21 cellular contexts compared by ENCODE assay signal in genomic region chr2:240124651-240125030, GRCh38. TPM values are rescaled to one million over a fixed set of nuclear protein-coding genes. Genes with fewer than 3 reads are reported as not detected.
DNase-seq lines count a peak whose midpoint lies in the region; ATAC-seq and TF ChIP-seq lines count a peak whose summit lies in the region.
"Had no signal": no experiment of that assay in that cellular context is flagged by ENCODE, and none has a peak within 500 bp of the region (broad histone marks: within the 10 kb centered on the region; RNA-seq: fewer than 3 reads in every experiment).

No MANE protein-coding gene starts in this region.

- TF ChIP-seq CTCF in Peyer's patch (IDR thresholded peaks at IDR 0.05) (no peak), stomach (IDR thresholded peaks at IDR 0.05) (no peak)

- H3K27me3 ChIP-seq in Peyer's patch (no peaks in the 10 kb centered on the region), stomach (no peaks in the 10 kb centered on the region)
- H3K27me3 ChIP-seq: BLaER1 treated with 17β-estradiol and CSF1 and Interleukin-3, amounts not matched to agents 10 nM and 100 nM had no signal

- no peak for TF ChIP-seq EP300 in stomach (IDR thresholded peaks at IDR 0.05)

- H3K4me3 Mint-ChIP-seq in activated naive CD8-positive, alpha-beta T cell treated with anti-CD3 and anti-CD28 coated beads, Interleukin-2, amount 10 ng/mL, durations not matched to agents 7 days and 5 days, result no peak overlapping the region
- H3K4me3 Mint-ChIP-seq in activated naive CD8-positive, alpha-beta T cell treated with anti-CD3 and anti-CD28 coated beads for 36 hours, result no peak overlapping the region
- H3K4me3 Mint-ChIP-seq: CD8-positive, alpha-beta T cell; HFFc6 had no signal

- no peak overlapping the region for H3K27ac Mint-ChIP-seq in activated naive CD8-positive, alpha-beta T cell treated with anti-CD3 and anti-CD28 coated beads, Interleukin-2, amount 10 ng/mL, durations not matched to agents 7 days and 5 days
- H3K27ac Mint-ChIP-seq in activated naive CD8-positive, alpha-beta T cell treated with anti-CD3 and anti-CD28 coated beads for 36 hours, result no peak overlapping the region
- H3K27ac Mint-ChIP-seq: CD8-positive, alpha-beta T cell; HFFc6 had no signal

- H3K36me3 ChIP-seq in Peyer's patch (peaks cover 0 to 23% (median 0%) of the 10 kb centered on the region in 3 donors), stomach (peaks cover 21 to 41% (median 40%) of the 10 kb centered on the region in 4 donors)

- peaks cover 1% of the 10 kb centered on the region for H3K4me1 Mint-ChIP-seq in activated naive CD8-positive, alpha-beta T cell treated with anti-CD3 and anti-CD28 coated beads, Interleukin-2, amount 10 ng/mL, durations not matched to agents 7 days and 5 days
- peaks cover 7% of the 10 kb centered on the region for H3K4me1 Mint-ChIP-seq in activated naive CD8-positive, alpha-beta T cell treated with anti-CD3 and anti-CD28 coated beads for 36 hours

- H3K4me1 ChIP-seq in Peyer's patch (no peaks in the 10 kb centered on the region), stomach (no peaks in the 10 kb centered on the region)
- H3K4me1 ChIP-seq: BLaER1 treated with 17β-estradiol and CSF1 and Interleukin-3, amounts not matched to agents 10 nM and 100 nM had no signal

- no peak for TF ChIP-seq POLR2A in Peyer's patch (IDR thresholded peaks at IDR 0.05)
- no peak for TF ChIP-seq POLR2A in stomach (IDR thresholded peaks at IDR 0.05)

- POLR2A ChIA-PET in activated naive CD8-positive, alpha-beta T cell treated with anti-CD3 and anti-CD28 coated beads, Interleukin-2, amount 10 ng/mL, durations not matched to agents 7 days and 5 days (lab: Charles Lee), result no interaction called here

- H3K27ac ChIP-seq in Peyer's patch, result no peak overlapping the region
- no peak overlapping the region for H3K27ac ChIP-seq in stomach
- no peak overlapping the region for H3K27ac ChIP-seq in substantia nigra (ENCODE audit: low read depth, low read length, poor library complexity, severe bottlenecking)
- H3K27ac ChIP-seq: BLaER1 treated with 17β-estradiol and CSF1 and Interleukin-3, amounts not matched to agents 10 nM and 100 nM had no signal

- DNase-seq in activated naive CD8-positive, alpha-beta T cell treated with anti-CD3 and anti-CD28 coated beads, Interleukin-2, amount 10 ng/mL, durations not matched to agents 7 days and 5 days, result peak; percentile 22
- no peak for DNase-seq in activated naive CD8-positive, alpha-beta T cell treated with anti-CD3 and anti-CD28 coated beads for 36 hours
- DNase-seq in Peyer's patch, result peak in 2 of 3 donors; percentile 4 to 18
- peak; percentile 29 for DNase-seq in left lobe of liver (ENCODE audit: low spot score)
- peak; percentile 23 for DNase-seq in stomach
- DNase-seq in substantia nigra (lab: John Stamatoyannopoulos, UW), result no peak
- DNase-seq: Calu3, HFFc6, KBM-7, NCI-H1105 treated with DMSO at 0.1 percent for 48 hours, NCI-H1694, NCI-H2081 treated with DMSO at 0.1 percent for 48 hours, NCI-H446 treated with DMSO at 0.1 percent for 48 hours, NCI-H748 treated with DMSO at 0.1 percent for 48 hours, SHP77 treated with DMSO at 0.1 percent for 48 hours had no signal

- H3K4me3 ChIP-seq in Peyer's patch (no peak overlapping the region), stomach (no peak overlapping the region)
- H3K4me3 ChIP-seq: BLaER1 treated with 17β-estradiol and CSF1 and Interleukin-3, amounts not matched to agents 10 nM and 100 nM; GM12878 had no signal

- peaks cover 10% of the 10 kb centered on the region for H3K27me3 Mint-ChIP-seq in activated naive CD8-positive, alpha-beta T cell treated with anti-CD3 and anti-CD28 coated beads, Interleukin-2, amount 10 ng/mL, durations not matched to agents 7 days and 5 days
- peaks cover 4% of the 10 kb centered on the region for H3K27me3 Mint-ChIP-seq in activated naive CD8-positive, alpha-beta T cell treated with anti-CD3 and anti-CD28 coated beads for 36 hours

- H3K36me3 Mint-ChIP-seq in activated naive CD8-positive, alpha-beta T cell treated with anti-CD3 and anti-CD28 coated beads, Interleukin-2, amount 10 ng/mL, durations not matched to agents 7 days and 5 days, result peaks cover 1% of the 10 kb centered on the region
- H3K36me3 Mint-ChIP-seq in activated naive CD8-positive, alpha-beta T cell treated with anti-CD3 and anti-CD28 coated beads for 36 hours, result peaks cover 19% of the 10 kb centered on the region

- no peaks in the 10 kb centered on the region for H3K9me3 Mint-ChIP-seq in activated naive CD8-positive, alpha-beta T cell treated with anti-CD3 and anti-CD28 coated beads, Interleukin-2, amount 10 ng/mL, durations not matched to agents 7 days and 5 days
- no peaks in the 10 kb centered on the region for H3K9me3 Mint-ChIP-seq in activated naive CD8-positive, alpha-beta T cell treated with anti-CD3 and anti-CD28 coated beads for 36 hours
- H3K9me3 Mint-ChIP-seq: CD8-positive, alpha-beta T cell; HFFc6 had no signal

- 85 to 97% (median 91%) methylated on average over 4 to 8 of the region's 8 CpGs for WGBS in stomach, 5 donors

- H3K9me3 ChIP-seq in Peyer's patch (no peaks in the 10 kb centered on the region), stomach (no peaks in the 10 kb centered on the region)
- H3K9me3 ChIP-seq: BLaER1 treated with 17β-estradiol and CSF1 and Interleukin-3, amounts not matched to agents 10 nM and 100 nM had no signal

- ATAC-seq in activated naive CD8-positive, alpha-beta T cell treated with anti-CD3 and anti-CD28 coated beads, Interleukin-2, amount 10 ng/mL, durations not matched to agents 7 days and 5 days (ENCODE audit: low read depth), result no peak
- ATAC-seq in left lobe of liver (no peak), GM18907 (IDR thresholded peaks at IDR 0.05; ENCODE audit: unreplicated experiment) (no peak)
- ATAC-seq: CD8-positive, alpha-beta T cell; GM12878 had no signal

- intact Hi-C loops in stomach (cut with DNase I; ENCODE audit: low total_unique reads), result no loop called here

RNA-seq across cellular contexts. Expression of gene COPS9, which starts 11.5 kb away (rescaled TPM):
- 10 to 100 TPM; 87.1 to 89.5 TPM for total RNA-seq in activated naive CD8-positive, alpha-beta T cell treated with anti-CD3 and anti-CD28 coated beads, Interleukin-2, amount 10 ng/mL, durations not matched to agents 7 days and 5 days
- total RNA-seq in activated naive CD8-positive, alpha-beta T cell treated with anti-CD3 and anti-CD28 coated beads for 36 hours, result 100 to 1,000 TPM; 155 to 158 TPM
- total RNA-seq in Peyer's patch, result 100 to 1,000 TPM in 3 of 4 donors, 10 to 100 TPM in 1; 57.3 to 113 (median 104) TPM
- total RNA-seq in left lobe of liver, result 39.3 TPM
- total RNA-seq in stomach, result 100 to 1,000 TPM in 2 of 5 donors, 10 to 100 TPM in 3; 40.6 to 168 (median 80.9) TPM
- polyA plus RNA-seq in stomach, result 100 to 1,000 TPM; 328 to 582 (median 573) TPM

RNA-seq across cellular contexts. Expression of gene OTOS, which starts 15.8 kb away (rescaled TPM):
- not detected for total RNA-seq in activated naive CD8-positive, alpha-beta T cell treated with anti-CD3 and anti-CD28 coated beads, Interleukin-2, amount 10 ng/mL, durations not matched to agents 7 days and 5 days
- not detected for total RNA-seq in activated naive CD8-positive, alpha-beta T cell treated with anti-CD3 and anti-CD28 coated beads for 36 hours
- total RNA-seq in Peyer's patch (not detected), left lobe of liver (not detected), stomach (not detected)
- polyA plus RNA-seq in stomach, result not detected
- total RNA-seq: Calu3; CD8-positive, alpha-beta T cell; GM12878; H4; OCI-LY7 had no signal
- polyA plus RNA-seq: GM12878 had no signal

Comparison
In these comparisons a context has a peak if more than half of its experiments do, and no peak if none do; other contexts are left out.
1. DNase-seq: peak in activated naive CD8-positive, alpha-beta T cell treated with anti-CD3 and anti-CD28 coated beads, Interleukin-2, amount 10 ng/mL, durations not matched to agents 7 days and 5 days (single experiment), Peyer's patch (2 of 3), left lobe of liver (single experiment) and stomach (single experiment); none in activated naive CD8-positive, alpha-beta T cell treated with anti-CD3 and anti-CD28 coated beads for 36 hours (single experiment) and substantia nigra (0 of 49).